ENCODE assay signal across 8 cellular contexts in genomic region chr17:45135192-45135977, GRCh38. TPM values are rescaled to one million over a fixed set of nuclear protein-coding genes. Genes with fewer than 3 reads are reported as not detected.
DNase-seq lines count a peak whose midpoint lies in the region; ATAC-seq and TF ChIP-seq lines count a peak whose summit lies in the region.

A gene with protein sequence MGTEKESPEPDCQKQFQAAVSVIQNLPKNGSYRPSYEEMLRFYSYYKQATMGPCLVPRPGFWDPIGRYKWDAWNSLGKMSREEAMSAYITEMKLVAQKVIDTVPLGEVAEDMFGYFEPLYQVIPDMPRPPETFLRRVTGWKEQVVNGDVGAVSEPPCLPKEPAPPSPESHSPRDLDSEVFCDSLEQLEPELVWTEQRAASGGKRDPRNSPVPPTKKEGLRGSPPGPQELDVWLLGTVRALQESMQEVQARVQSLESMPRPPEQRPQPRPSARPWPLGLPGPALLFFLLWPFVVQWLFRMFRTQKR (plus strand): TSS chr17:45135687. CDS start chr17:45136145, 458 bp downstream.

- TF ChIP-seq CTCF in LNCaP clone FGC (IDR thresholded peaks at IDR 0.05; ENCODE audit: control insufficient read depth, extremely low read depth, insufficient read depth) (peak; percentile 100), RWPE2 (IDR thresholded peaks at IDR 0.05; ENCODE audit: poor library complexity, severe bottlenecking) (peak; percentile 99)

- H3K36me3 ChIP-seq in RWPE2 (ENCODE audit: low read depth), result no peaks in the 10 kb centered on the region

- H3K36me3 Mint-ChIP-seq in natural killer cell treated with Interleukin-12 subunit alpha and Interleukin-12 subunit beta and Interleukin-15 and Interleukin-18, amount 100 ng/mL, for 72 hours, result no peaks in the 10 kb centered on the region

- ATAC-seq in RWPE2 (ENCODE audit: low read depth), result peak; percentile 77
- ATAC-seq in natural killer cell treated with Interleukin-12 subunit alpha and Interleukin-12 subunit beta and Interleukin-15 and Interleukin-18, amount 100 ng/mL, for 72 hours, result peak; percentile 93 to 94
- peak; percentile 91 for ATAC-seq in stimulated activated naive CD8-positive, alpha-beta T cell treated with anti-CD3 and anti-CD28 coated beads, Interleukin-15, Interleukin-2, amounts not matched to agents 100 U/mL and 50 U/mL, for 24 hours

- no peaks in the 10 kb centered on the region for H3K9me3 ChIP-seq in RWPE2 (ENCODE audit: severe bottlenecking)

- H3K4me1 ChIP-seq in RWPE2 (ENCODE audit: insufficient read depth, poor library complexity, severe bottlenecking), result peaks cover 6% of the 10 kb centered on the region

- no peaks in the 10 kb centered on the region for H3K9me3 Mint-ChIP-seq in natural killer cell treated with Interleukin-12 subunit alpha and Interleukin-12 subunit beta and Interleukin-15 and Interleukin-18, amount 100 ng/mL, for 72 hours

- no peaks in the 10 kb centered on the region for H3K27me3 ChIP-seq in RWPE2 (ENCODE audit: insufficient read depth, poor library complexity, severe bottlenecking)

- H3K27ac ChIP-seq in RWPE2 (ENCODE audit: poor library complexity, severe bottlenecking), result peak within 1 kb of the TSS; percentile 17

- H3K27me3 Mint-ChIP-seq in natural killer cell treated with Interleukin-12 subunit alpha and Interleukin-12 subunit beta and Interleukin-15 and Interleukin-18, amount 100 ng/mL, for 72 hours, result peaks cover 0 to 8% of the 10 kb centered on the region in 2 donors

- H3K4me1 Mint-ChIP-seq in natural killer cell treated with Interleukin-12 subunit alpha and Interleukin-12 subunit beta and Interleukin-15 and Interleukin-18, amount 100 ng/mL, for 72 hours (ENCODE audit: low read depth in 2 of 2), result peaks cover 12 to 19% of the 10 kb centered on the region in 2 donors

- H3K27ac Mint-ChIP-seq in natural killer cell treated with Interleukin-12 subunit alpha and Interleukin-12 subunit beta and Interleukin-15 and Interleukin-18, amount 100 ng/mL, for 72 hours, result peak within 1 kb of the TSS; percentile 30 to 78

- H3K4me3 ChIP-seq in LNCaP clone FGC (ENCODE audit: low read depth, low read length) (peak within 1 kb of the TSS; percentile 90), RWPE2 (ENCODE audit: severe bottlenecking) (peak within 1 kb of the TSS; percentile 43)

- DNase-seq in ELR (ENCODE audit: low read depth) (peak; percentile 100), GOT3 (lab: John Stamatoyannopoulos, UW) (peak; percentile 91), LNCaP clone FGC (ENCODE audit: low read depth) (peak; percentile 95), RWPE2 (ENCODE audit: low spot score) (peak; percentile 97), fibroblast of peridontal ligament (ENCODE audit: extremely low read depth) (peak; percentile 99)
- DNase-seq in activated T-helper 9 cell treated with anti-CD3 and anti-CD28 coated beads, Interleukin-2, amount 50 U/mL, for 16 hours (ENCODE audit: low read depth), result peak; percentile 96
- DNase-seq in natural killer cell treated with Interleukin-12 subunit alpha and Interleukin-12 subunit beta and Interleukin-15 and Interleukin-18, amount 100 ng/mL, for 72 hours (ENCODE audit: low spot score), result peak; percentile 96
- peak; percentile 97 for DNase-seq in stimulated activated naive CD8-positive, alpha-beta T cell treated with anti-CD3 and anti-CD28 coated beads, Interleukin-15, Interleukin-2, amounts not matched to agents 100 U/mL and 50 U/mL, for 24 hours

- H3K4me3 Mint-ChIP-seq in natural killer cell treated with Interleukin-12 subunit alpha and Interleukin-12 subunit beta and Interleukin-15 and Interleukin-18, amount 100 ng/mL, for 72 hours, result peak within 1 kb of the TSS; percentile 86

RNA-seq across cellular contexts. Expression of the gene that starts here (rescaled TPM):
- total RNA-seq in natural killer cell treated with Interleukin-12 subunit alpha and Interleukin-12 subunit beta and Interleukin-15 and Interleukin-18, amount 100 ng/mL, for 72 hours, result 10 to 100 TPM in 1 of 2 donors, 1 to 10 TPM in 1; 8.3 to 14.8 TPM

Comparison
In these comparisons a context has a peak if more than half of its experiments do, and no peak if none do; other contexts are left out.
1. Peak in every context shown above with its lines: DNase-seq, ATAC-seq, H3K4me3 ChIP-seq and H3K27ac ChIP-seq.